ENCODE assay signal across 1 cellular context in the genomic region with DNA sequence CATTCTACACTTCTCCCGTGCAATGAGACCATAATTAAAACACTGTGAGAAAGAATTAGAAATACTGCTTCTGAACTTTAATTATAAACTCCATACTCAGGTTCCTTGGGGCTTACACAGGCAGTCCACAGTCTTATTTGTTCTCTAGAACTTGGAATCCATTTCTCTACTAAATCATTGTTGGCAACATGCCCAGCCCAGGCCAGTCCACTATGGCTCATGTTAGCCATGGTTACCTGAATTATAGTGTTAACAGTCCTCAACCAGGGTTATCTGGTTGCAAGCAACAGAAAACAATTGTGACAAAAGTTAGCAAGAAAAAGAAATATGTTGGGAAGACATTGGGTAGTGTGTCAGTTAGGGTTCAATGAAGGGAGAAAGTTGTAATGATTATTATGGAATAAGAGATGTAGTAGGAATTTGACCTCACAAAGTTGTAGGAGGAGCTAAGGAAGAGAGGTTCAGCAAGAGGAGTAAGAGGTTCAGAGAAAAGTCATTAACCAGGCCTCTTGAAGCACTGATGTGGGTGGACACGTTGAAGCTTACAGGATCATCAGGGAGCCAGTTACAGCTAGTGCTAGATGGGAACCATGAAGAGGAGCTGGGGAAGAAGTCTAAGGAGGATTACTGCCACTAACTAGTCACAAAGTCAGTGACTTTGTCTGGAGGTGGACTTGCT.
TF ChIP-seq lines count a peak whose summit lies in the region.

No MANE protein-coding gene starts in this region.

TF ChIP-seq in GM12878, 131 proteins besides CTCF, POLR2A, EP300 and RAD21 (continued from another document):
- no peak for TF ChIP-seq ATF7 (IDR thresholded peaks at IDR 0.05; ENCODE audit: low read depth)
- TF ChIP-seq ZNF207 (IDR thresholded peaks at IDR 0.05; ENCODE audit: borderline replicate concordance): no peak
